1 cellular context compared by ENCODE assay signal in the genomic region with DNA sequence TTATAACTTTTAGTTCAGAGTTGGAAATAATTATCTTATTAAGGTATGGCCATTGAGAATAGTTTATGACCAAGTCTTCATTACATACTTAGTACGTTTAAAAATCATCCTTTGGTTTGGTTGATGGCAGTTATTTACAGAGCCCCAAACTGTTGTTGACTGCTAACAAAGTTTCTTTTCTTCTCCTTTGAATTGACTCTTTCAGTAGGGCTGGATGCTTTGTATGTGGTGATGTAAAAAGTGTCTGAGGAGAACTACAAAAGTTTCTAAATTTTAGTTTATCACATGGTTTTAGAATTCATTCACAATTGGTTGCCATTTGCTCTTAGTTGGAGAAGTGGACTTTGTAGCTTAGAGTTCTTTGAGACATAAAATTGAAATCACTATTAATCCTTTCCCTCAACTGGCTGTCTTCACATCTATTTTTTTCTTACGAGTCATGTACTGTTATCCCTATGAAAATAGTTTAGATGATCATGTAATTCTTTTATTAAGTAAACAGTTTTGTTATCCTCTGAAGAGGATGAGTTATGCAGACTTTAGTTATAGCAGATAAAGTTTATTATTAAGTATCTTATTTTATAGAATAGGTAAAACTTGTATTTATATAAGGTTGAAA.
TF ChIP-seq lines count a peak whose summit lies in the region.

No MANE protein-coding gene starts in this region.

TF ChIP-seq in IMR-90, 13 proteins besides CTCF, POLR2A, EP300 and RAD21 (continued from another document):
- TF ChIP-seq BHLHE40 (IDR thresholded peaks at IDR 0.05; ENCODE audit: low read depth, low read length): no peak
- TF ChIP-seq SMC3 (IDR thresholded peaks at IDR 0.05; ENCODE audit: low read depth, low read length): no peak
- TF ChIP-seq NFE2L2 (IDR thresholded peaks at IDR 0.05; ENCODE audit: low read depth, low read length): no peak
- no peak for TF ChIP-seq CEBPB (IDR thresholded peaks at IDR 0.05; ENCODE audit: low read depth, low read length)
- no peak for TF ChIP-seq MXI1 (IDR thresholded peaks at IDR 0.05; ENCODE audit: borderline replicate concordance, low read depth, low read length)
- no peak for TF ChIP-seq RCOR1 (IDR thresholded peaks at IDR 0.05; ENCODE audit: insufficient replicate concordance, low read length)
- no peak for TF ChIP-seq MAZ (IDR thresholded peaks at IDR 0.05; ENCODE audit: borderline replicate concordance, low read depth, low read length)
- no peak for TF ChIP-seq FOS (IDR thresholded peaks at IDR 0.05; ENCODE audit: low read depth, low read length)
